In genomic region chr3:140103986-140104645, GRCh38 we compare ENCODE assay signal across 28 cellular contexts.
"Had no signal": no experiment of that assay in that cellular context is flagged by ENCODE, and none has a peak within 500 bp of the region (broad histone marks: within the 10 kb centered on the region; RNA-seq: fewer than 3 reads in every experiment).

No MANE protein-coding gene starts in this region.

- DNase-seq: naive thymus-derived CD8-positive, alpha-beta T cell; nephron progenitor cell; pancreas; retina; right lobe of liver; sigmoid colon; small intestine; spleen; stimulated activated CD4-positive, alpha-beta T cell treated with anti-CD3 and anti-CD28 coated beads, Interleukin-12 subunit alpha, Interleukin-12 subunit beta, amount 100 ng/mL, for 4 hours; stimulated activated CD4-positive, alpha-beta T cell treated with anti-CD3 and anti-CD28 coated beads, Interleukin-1b, Interleukin-23, amount 100 ng/mL, for 48 hours; stimulated activated CD4-positive, alpha-beta T cell treated with anti-CD3 and anti-CD28 coated beads, Interleukin-4, amount 100 ng/mL, for 1 hour; stimulated activated CD4-positive, alpha-beta T cell treated with anti-CD3 and anti-CD28 coated beads, Interleukin-4, amount 100 ng/mL, for 4 hours; stimulated activated CD8-positive, alpha-beta memory T cell treated with anti-CD3 and anti-CD28 coated beads, Interleukin-4, amount 100 ng/mL, for 48 hours; stimulated activated naive CD4-positive, alpha-beta T cell; stimulated activated naive CD8-positive, alpha-beta T cell treated with anti-CD3 and anti-CD28 coated beads, Interleukin-15, amount 100 ng/mL, for 72 hours; stimulated activated naive CD8-positive, alpha-beta T cell treated with anti-CD3 and anti-CD28 coated beads, Interleukin-15, Interleukin-2, amounts not matched to agents 100 U/mL and 50 U/mL, for 24 hours; substantia nigra; thyroid gland; trophoblast cell; upper lobe of left lung had no signal

- H3K9me3 ChIP-seq: neutrophil, pancreas, prostate gland, right atrium auricular region, right lobe of liver, sigmoid colon, spleen, thoracic aorta, thyroid gland, tibial nerve, upper lobe of left lung, vagina had no signal

- H3K27ac ChIP-seq: neutrophil, pancreas, prostate gland, right atrium auricular region, right lobe of liver, sigmoid colon, spleen, thoracic aorta, thyroid gland, tibial nerve, upper lobe of left lung, vagina had no signal

- H3K4me3 ChIP-seq: pancreas, prostate gland, right atrium auricular region, right lobe of liver, sigmoid colon, spleen, thoracic aorta, thyroid gland, tibial nerve, upper lobe of left lung, vagina had no signal

- H3K27me3 ChIP-seq: neutrophil, pancreas, right atrium auricular region, right lobe of liver, sigmoid colon, spleen, thyroid gland, tibial nerve, upper lobe of left lung, vagina had no signal

- H3K4me1 ChIP-seq: pancreas, prostate gland, right atrium auricular region, right lobe of liver, sigmoid colon, spleen, thyroid gland, tibial nerve, upper lobe of left lung, vagina had no signal

- ATAC-seq: naive thymus-derived CD8-positive, alpha-beta T cell; natural killer cell treated with Interleukin-12 subunit alpha and Interleukin-12 subunit beta and Interleukin-15 and Interleukin-18, amount 100 ng/mL, for 72 hours; pancreas; right lobe of liver; stimulated activated memory B cell treated with anti-CD40 and anti-IgM and Interleukin-4, amounts not matched to agents 10 μg/mL and 1 μg/mL and 100 μg/mL, for 72 hours; stimulated activated naive CD8-positive, alpha-beta T cell treated with anti-CD3 and anti-CD28 coated beads, Interleukin-15, amount 100 ng/mL, for 72 hours; stimulated activated naive CD8-positive, alpha-beta T cell treated with anti-CD3 and anti-CD28 coated beads, Interleukin-15, Interleukin-2, amounts not matched to agents 100 U/mL and 50 U/mL, for 24 hours had no signal
